In the genomic region with DNA sequence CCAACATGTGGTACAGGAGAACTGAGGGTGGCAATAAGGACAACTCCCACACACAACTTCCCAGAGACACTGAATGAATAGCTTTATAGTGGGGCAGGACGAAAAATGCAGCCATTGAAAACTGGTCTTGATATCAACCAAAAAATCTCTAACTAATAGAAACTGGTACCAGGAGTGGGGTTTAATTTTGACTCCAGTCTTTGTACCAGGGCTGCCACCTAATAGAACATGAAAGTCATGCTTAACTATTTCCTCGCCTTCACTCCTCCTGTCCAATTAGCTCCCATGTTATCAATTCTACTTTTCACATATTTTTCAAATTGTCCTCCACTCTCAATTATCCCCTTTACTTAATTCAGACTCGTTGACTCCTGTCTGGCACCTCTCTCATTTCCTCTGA, we compare ENCODE assay signal across 29 cellular contexts.
"Had no signal": no experiment of that assay in that cellular context is flagged by ENCODE, and none has a peak within 500 bp of the region (broad histone marks: within the 10 kb centered on the region; RNA-seq: fewer than 3 reads in every experiment).

No MANE protein-coding gene starts in this region.

- H3K36me3 Mint-ChIP-seq: stimulated activated effector memory CD8-positive, alpha-beta T cell treated with anti-CD3 and anti-CD28 coated beads, Interleukin-12 subunit alpha, Interleukin-12 subunit beta, amount 100 ng/mL, for 72 hours; stimulated activated memory B cell treated with anti-CD40 and anti-IgM and Interleukin-4, amounts not matched to agents 10 μg/mL and 1 μg/mL and 100 μg/mL, for 72 hours; stimulated activated naive B cell treated with anti-CD40 and anti-IgM and Interleukin-4, amounts not matched to agents 10 μg/mL and 1 μg/mL and 100 μg/mL, for 72 hours; type B pancreatic cell had no signal

- H3K4me1 ChIP-seq: stomach, suprapubic skin, testis, thyroid gland, tibial artery, tibial nerve, transverse colon, upper lobe of left lung, upper lobe of right lung, uterus, vagina had no signal

- FAIRE-seq: urothelium cell line had no signal

- H3K9me3 ChIP-seq: testis, thyroid gland, uterus, vagina had no signal

- H3K4me3 ChIP-seq: stomach, suprapubic skin, testis, thoracic aorta, thyroid gland, tibial artery, tibial nerve, transverse colon, upper lobe of left lung, upper lobe of right lung, uterus, vagina had no signal

- H3K27ac Mint-ChIP-seq: stimulated activated effector memory CD8-positive, alpha-beta T cell treated with anti-CD3 and anti-CD28 coated beads, Interleukin-12 subunit alpha, Interleukin-12 subunit beta, amount 100 ng/mL, for 72 hours; stimulated activated memory B cell treated with anti-CD40 and anti-IgM and Interleukin-4, amounts not matched to agents 10 μg/mL and 1 μg/mL and 100 μg/mL, for 72 hours; stimulated activated naive B cell treated with anti-CD40 and anti-IgM and Interleukin-4, amounts not matched to agents 10 μg/mL and 1 μg/mL and 100 μg/mL, for 72 hours; stimulated activated naive CD8-positive, alpha-beta T cell treated with anti-CD3 and anti-CD28 coated beads, Interleukin-15, amount 100 ng/mL, for 72 hours; stimulated activated naive CD8-positive, alpha-beta T cell treated with anti-CD3 and anti-CD28 coated beads, Interleukin-15, Interleukin-2, amounts not matched to agents 100 ng/mL and 50 ng/mL, for 24 hours; type B pancreatic cell had no signal

- ATAC-seq: stimulated activated effector memory CD8-positive, alpha-beta T cell treated with anti-CD3 and anti-CD28 coated beads, Interleukin-12 subunit alpha, Interleukin-12 subunit beta, amount 100 ng/mL, for 72 hours; stimulated activated memory B cell treated with anti-CD40 and anti-IgM and Interleukin-4, amounts not matched to agents 10 μg/mL and 1 μg/mL and 100 μg/mL, for 72 hours; stimulated activated naive B cell treated with anti-CD40 and anti-IgM and Interleukin-4, amounts not matched to agents 10 μg/mL and 1 μg/mL and 100 μg/mL, for 72 hours; stimulated activated naive CD8-positive, alpha-beta T cell treated with anti-CD3 and anti-CD28 coated beads, Interleukin-15, amount 100 ng/mL, for 72 hours; stimulated activated naive CD8-positive, alpha-beta T cell treated with anti-CD3 and anti-CD28 coated beads, Interleukin-15, Interleukin-2, amounts not matched to agents 100 U/mL and 50 U/mL, for 24 hours; upper lobe of right lung had no signal

- DNase-seq: stimulated activated CD4-positive, alpha-beta T cell treated with anti-CD3 and anti-CD28 coated beads, Interleukin-2, amount 100 ng/mL, for 48 hours; stimulated activated CD4-positive, alpha-beta T cell treated with anti-CD3 and anti-CD28 coated beads, Interleukin-4, amount 100 ng/mL, for 1 hour; stimulated activated CD4-positive, alpha-beta T cell treated with anti-CD3 and anti-CD28 coated beads, Interleukin-4, amount 100 ng/mL, for 24 hours; stimulated activated CD4-positive, alpha-beta T cell treated with anti-CD3 and anti-CD28 coated beads, Interleukin-4, amount 100 ng/mL, for 4 hours; stimulated activated CD8-positive, alpha-beta memory T cell treated with anti-CD3 and anti-CD28 coated beads, Interleukin-4, amount 100 ng/mL, for 48 hours; stimulated activated naive B cell treated with anti-CD40 and anti-IgM and Interleukin-4, amounts not matched to agents 10 μg/mL and 1 μg/mL and 100 μg/mL, for 72 hours; stimulated activated naive CD4-positive, alpha-beta T cell; stimulated activated naive CD4-positive, alpha-beta T cell treated with Interleukin-2 at 50 U/mL for 16 hours; stimulated activated naive CD8-positive, alpha-beta T cell treated with anti-CD3 and anti-CD28 coated beads, Interleukin-15, amount 100 ng/mL, for 72 hours; stimulated activated naive CD8-positive, alpha-beta T cell treated with anti-CD3 and anti-CD28 coated beads, Interleukin-15, Interleukin-2, amounts not matched to agents 100 U/mL and 50 U/mL, for 24 hours; stomach; substantia nigra; testis; thyroid gland; tibial artery; transverse colon; trophoblast cell; upper lobe of left lung; upper lobe of right lung; uterus had no signal

- H3K27me3 ChIP-seq: stomach, suprapubic skin, testis, thyroid gland, tibial nerve, transverse colon, upper lobe of left lung, uterus, vagina had no signal

- H3K36me3 ChIP-seq: stomach, suprapubic skin, thoracic aorta, thyroid gland, tibial artery, tibial nerve, transverse colon, upper lobe of left lung, upper lobe of right lung, uterus, vagina had no signal

- H3K27ac ChIP-seq: stomach, suprapubic skin, testis, thoracic aorta, thyroid gland, tibial artery, tibial nerve, transverse colon, upper lobe of left lung, upper lobe of right lung, uterus, vagina had no signal
